In the genomic region with DNA sequence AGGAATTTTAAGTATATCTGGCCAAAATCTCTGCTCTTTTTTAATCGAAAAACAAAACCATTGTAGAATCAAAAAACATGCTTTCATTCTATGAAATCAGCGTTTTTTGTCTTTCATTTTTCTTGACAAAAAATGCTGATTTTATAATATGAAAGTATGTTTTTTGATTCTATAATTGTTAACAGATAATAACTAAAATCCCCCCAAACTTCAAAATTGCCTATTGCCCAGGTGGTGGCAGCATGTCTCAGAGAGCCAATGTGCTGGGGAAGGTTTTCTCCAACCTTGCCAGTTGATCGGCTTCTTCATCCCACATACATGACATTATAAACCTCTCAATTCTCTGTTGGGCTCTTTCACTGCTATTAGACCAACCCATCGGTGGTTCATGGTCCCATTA, we compare ENCODE assay signal across 8 cellular contexts. TPM values are rescaled to one million over a fixed set of nuclear protein-coding genes. Genes with fewer than 3 reads are reported as not detected.
DNase-seq lines count a peak whose midpoint lies in the region; ATAC-seq and TF ChIP-seq lines count a peak whose summit lies in the region.

No MANE protein-coding gene starts in this region.

- peaks cover 7% of the 10 kb centered on the region for H3K9me3 Mint-ChIP-seq in activated T-cell treated with anti-CD3 and anti-CD28 coated beads, Interleukin-2, amount 50 U/mL, for 4 hours
- H3K9me3 Mint-ChIP-seq in activated T-helper 1 cell treated with anti-CD3 and anti-CD28 coated beads, Interleukin-12 subunit alpha, Interleukin-12 subunit beta, Interleukin-2, Interleukin-4 antibody, amounts not matched to agents 30 ng/mL and 10 ng/mL and 1 ng/mL, durations not matched to agents 14 hours and 24 hours and 36 hours: peaks cover 8% of the 10 kb centered on the region

- CTCF ChIA-PET in HEK293T (lab: Yijun Ruan, JAX): interaction anchor here (0.6 kb wide), 1 partner anchor 186 kb away, joined by 3 read pairs; no protein-coding TSS in a partner anchor

- H3K27ac Mint-ChIP-seq in activated T-helper 1 cell treated with anti-CD3 and anti-CD28 coated beads, Interleukin-12 subunit alpha, Interleukin-12 subunit beta, Interleukin-2, Interleukin-4 antibody, amounts not matched to agents 30 ng/mL and 10 ng/mL and 1 ng/mL, durations not matched to agents 14 hours and 24 hours and 36 hours: no peak overlapping the region

- POLR2A ChIA-PET in HEK293T (lab: Yijun Ruan, JAX): no interaction called here

- no peaks in the 10 kb centered on the region for H3K27me3 Mint-ChIP-seq in activated T-cell treated with anti-CD3 and anti-CD28 coated beads, Interleukin-2, amount 50 U/mL, for 4 hours (ENCODE audit: low read depth)
- no peaks in the 10 kb centered on the region for H3K27me3 Mint-ChIP-seq in activated T-helper 1 cell treated with anti-CD3 and anti-CD28 coated beads, Interleukin-12 subunit alpha, Interleukin-12 subunit beta, Interleukin-2, Interleukin-4 antibody, amounts not matched to agents 30 ng/mL and 10 ng/mL and 1 ng/mL, durations not matched to agents 14 hours and 24 hours and 36 hours (ENCODE audit: insufficient read depth)

- DNase-seq in COR-L47 (lab: John Stamatoyannopoulos, UW) (peak; percentile 26), HEK293T (ENCODE audit: extremely low spot score) (peak; percentile 28), astrocyte of the hippocampus (ENCODE audit: low read depth, low spot score) (peak; percentile 71), lung microvascular endothelial cell (ENCODE audit: low read depth in 2 of 2) (peak; percentile 57 to 75)
- no peak for DNase-seq in activated T-cell treated with anti-CD3 and anti-CD28 coated beads, Interleukin-2, amount 50 U/mL, for 4 hours
- no peak for DNase-seq in activated T-helper 1 cell treated with anti-CD3 and anti-CD28 coated beads, Interleukin-12 subunit alpha, Interleukin-12 subunit beta, Interleukin-2, Interleukin-4 antibody, amounts not matched to agents 30 ng/mL and 10 ng/mL and 1 ng/mL, durations not matched to agents 14 hours and 24 hours and 36 hours (ENCODE audit: low spot score)

- H3K4me1 Mint-ChIP-seq in activated T-cell treated with anti-CD3 and anti-CD28 coated beads, Interleukin-2, amount 50 U/mL, for 4 hours (ENCODE audit: low read depth): peaks cover 10% of the 10 kb centered on the region
- peaks cover 15% of the 10 kb centered on the region for H3K4me1 Mint-ChIP-seq in activated T-helper 1 cell treated with anti-CD3 and anti-CD28 coated beads, Interleukin-12 subunit alpha, Interleukin-12 subunit beta, Interleukin-2, Interleukin-4 antibody, amounts not matched to agents 30 ng/mL and 10 ng/mL and 1 ng/mL, durations not matched to agents 14 hours and 24 hours and 36 hours (ENCODE audit: low read depth)

- H3K4me3 Mint-ChIP-seq in activated T-cell treated with anti-CD3 and anti-CD28 coated beads, Interleukin-2, amount 50 U/mL, for 4 hours: no peak overlapping the region
- no peak overlapping the region for H3K4me3 Mint-ChIP-seq in activated T-helper 1 cell treated with anti-CD3 and anti-CD28 coated beads, Interleukin-12 subunit alpha, Interleukin-12 subunit beta, Interleukin-2, Interleukin-4 antibody, amounts not matched to agents 30 ng/mL and 10 ng/mL and 1 ng/mL, durations not matched to agents 14 hours and 24 hours and 36 hours

- intact Hi-C loops in activated T-helper 1 cell treated with anti-CD3 and anti-CD28 coated beads, Interleukin-12 subunit alpha, Interleukin-12 subunit beta, Interleukin-2, Interleukin-4 antibody, amounts not matched to agents 30 ng/mL and 10 ng/mL and 1 ng/mL, durations not matched to agents 14 hours and 24 hours and 36 hours (cut with micrococcal nuclease): loop anchor here (10.0 kb wide), 2 partner anchors 193 to 1117 kb away; no protein-coding TSS in a partner anchor

- ATAC-seq in GM19395 (IDR thresholded peaks at IDR 0.05; ENCODE audit: unreplicated experiment) (no peak), HG03025 (IDR thresholded peaks at IDR 0.05; ENCODE audit: low FRiP score, unreplicated experiment) (no peak)
- ATAC-seq in activated T-cell treated with anti-CD3 and anti-CD28 coated beads, Interleukin-2, amount 50 U/mL, for 4 hours: no peak

- no peaks in the 10 kb centered on the region for H3K36me3 Mint-ChIP-seq in activated T-cell treated with anti-CD3 and anti-CD28 coated beads, Interleukin-2, amount 50 U/mL, for 4 hours (ENCODE audit: insufficient read depth)
- H3K36me3 Mint-ChIP-seq in activated T-helper 1 cell treated with anti-CD3 and anti-CD28 coated beads, Interleukin-12 subunit alpha, Interleukin-12 subunit beta, Interleukin-2, Interleukin-4 antibody, amounts not matched to agents 30 ng/mL and 10 ng/mL and 1 ng/mL, durations not matched to agents 14 hours and 24 hours and 36 hours (ENCODE audit: low read depth): peaks cover 4% of the 10 kb centered on the region

TF ChIP-seq in HEK293T, 16 proteins besides CTCF, POLR2A, EP300 and RAD21:
- TF ChIP-seq TARDBP (IDR thresholded peaks at IDR 0.05): no peak
- no peak for TF ChIP-seq SP1 (IDR thresholded peaks at IDR 0.05)
- no peak for TF ChIP-seq ELF4 (IDR thresholded peaks at IDR 0.05)
- no peak for TF ChIP-seq L3MBTL2 (conservative IDR thresholded peaks at IDR 0.05)
- TF ChIP-seq FOXA1 (IDR thresholded peaks at IDR 0.05): no peak
- TF ChIP-seq ARNT (IDR thresholded peaks at IDR 0.05): no peak
- no peak for TF ChIP-seq BHLHE40 (IDR thresholded peaks at IDR 0.05; ENCODE audit: borderline replicate concordance)
- TF ChIP-seq FOXM1 (IDR thresholded peaks at IDR 0.05; ENCODE audit: borderline replicate concordance): no peak
- no peak for TF ChIP-seq NFRKB (IDR thresholded peaks at IDR 0.05)
- no peak for TF ChIP-seq LEF1 (IDR thresholded peaks at IDR 0.05; ENCODE audit: borderline replicate concordance)
- no peak for TF ChIP-seq FOXK2 (IDR thresholded peaks at IDR 0.05)
- TF ChIP-seq CTBP1 (IDR thresholded peaks at IDR 0.05; ENCODE audit: borderline replicate concordance): no peak
- no peak for TF ChIP-seq ZNF384 (IDR thresholded peaks at IDR 0.05)
- TF ChIP-seq, protein P1, sequence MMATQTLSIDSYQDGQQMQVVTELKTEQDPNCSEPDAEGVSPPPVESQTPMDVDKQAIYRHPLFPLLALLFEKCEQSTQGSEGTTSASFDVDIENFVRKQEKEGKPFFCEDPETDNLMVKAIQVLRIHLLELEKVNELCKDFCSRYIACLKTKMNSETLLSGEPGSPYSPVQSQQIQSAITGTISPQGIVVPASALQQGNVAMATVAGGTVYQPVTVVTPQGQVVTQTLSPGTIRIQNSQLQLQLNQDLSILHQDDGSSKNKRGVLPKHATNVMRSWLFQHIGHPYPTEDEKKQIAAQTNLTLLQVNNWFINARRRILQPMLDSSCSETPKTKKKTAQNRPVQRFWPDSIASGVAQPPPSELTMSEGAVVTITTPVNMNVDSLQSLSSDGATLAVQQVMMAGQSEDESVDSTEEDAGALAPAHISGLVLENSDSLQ (IDR thresholded peaks at IDR 0.05): no peak

RNA-seq across cellular contexts. Expression of a gene that starts 5.1 kb away (rescaled TPM):
- total RNA-seq in lung microvascular endothelial cell: 20.0 and 37.3 TPM in 2 replicates
- total RNA-seq in activated T-cell treated with anti-CD3 and anti-CD28 coated beads, Interleukin-2, amount 50 U/mL, for 4 hours: 10 to 100 TPM; 79.8 to 86.6 (median 81.5) TPM
- total RNA-seq in activated T-helper 1 cell treated with anti-CD3 and anti-CD28 coated beads, Interleukin-12 subunit alpha, Interleukin-12 subunit beta, Interleukin-2, Interleukin-4 antibody, amounts not matched to agents 30 ng/mL and 10 ng/mL and 1 ng/mL, durations not matched to agents 14 hours and 24 hours and 36 hours: 84.0 and 86.7 TPM in 2 replicates

Comparison
In these comparisons a context has a peak if more than half of its experiments do, and no peak if none do; other contexts are left out.
1. DNase-seq: peak in COR-L47 (single experiment), HEK293T (single experiment), astrocyte of the hippocampus (single experiment) and lung microvascular endothelial cell (2 of 2); none in activated T-cell treated with anti-CD3 and anti-CD28 coated beads, Interleukin-2, amount 50 U/mL, for 4 hours (single experiment) and activated T-helper 1 cell treated with anti-CD3 and anti-CD28 coated beads, Interleukin-12 subunit alpha, Interleukin-12 subunit beta, Interleukin-2, Interleukin-4 antibody, amounts not matched to agents 30 ng/mL and 10 ng/mL and 1 ng/mL, durations not matched to agents 14 hours and 24 hours and 36 hours (single experiment).